ENCODE assay signal across 8 cellular contexts in the genomic region with DNA sequence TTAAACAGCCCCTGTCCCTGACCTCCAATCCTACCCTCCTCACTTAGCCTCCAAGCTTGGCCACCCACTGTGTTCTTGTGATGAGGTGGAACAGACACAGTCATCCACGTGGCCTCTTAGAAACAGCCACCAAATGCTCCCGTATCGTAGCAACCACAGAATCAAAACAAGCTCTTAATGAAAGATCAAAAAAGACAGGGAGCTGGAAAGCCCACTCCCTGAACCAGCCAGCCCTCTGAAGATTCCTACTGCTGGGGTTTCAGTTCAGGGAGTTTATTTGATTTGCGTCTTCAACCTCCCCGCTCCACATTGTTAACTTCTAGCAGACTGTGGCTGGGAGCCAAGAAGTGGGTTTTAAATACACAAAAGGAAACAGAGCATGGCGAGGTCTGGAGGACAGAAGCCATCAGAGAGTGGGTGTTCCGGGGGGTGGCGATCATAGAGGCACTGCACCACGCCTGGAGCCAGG.
DNase-seq lines count a peak whose midpoint lies in the region; ATAC-seq lines count a peak whose summit lies in the region.

No MANE protein-coding gene starts in this region.

- no peaks in the 10 kb centered on the region for H3K36me3 ChIP-seq in CD4-positive, CD25-positive, alpha-beta regulatory T cell (ENCODE audit: control insufficient read depth, insufficient read depth, low read length)
- peaks cover 19% of the 10 kb centered on the region for H3K36me3 ChIP-seq in mesodermal cell (ENCODE audit: control insufficient read depth, insufficient read depth, low read length)

- H3K4me1 Mint-ChIP-seq in CD4-positive, CD25-positive, alpha-beta regulatory T cell = peaks cover 0 to 4% (median 1%) of the 10 kb centered on the region in 4 donors

- peaks cover 40% of the 10 kb centered on the region for H3K36me3 Mint-ChIP-seq in CD4-positive, CD25-positive, alpha-beta regulatory T cell

- peaks cover 0 to 2% (median 0%) of the 10 kb centered on the region in 7 donors for H3K9me3 Mint-ChIP-seq in CD4-positive, CD25-positive, alpha-beta regulatory T cell

- H3K27me3 Mint-ChIP-seq in CD4-positive, CD25-positive, alpha-beta regulatory T cell = no peaks in the 10 kb centered on the region

- no peak overlapping the region for H3K27ac ChIP-seq in CD4-positive, CD25-positive, alpha-beta regulatory T cell (ENCODE audit: insufficient read depth, low read length, poor library complexity, severe bottlenecking)
- H3K27ac ChIP-seq in mesodermal cell (ENCODE audit: low read depth, low read length, severe bottlenecking) = peak overlapping the region; percentile 36

- H3K4me3 Mint-ChIP-seq in CD4-positive, CD25-positive, alpha-beta regulatory T cell = no peak overlapping the region

- H3K9me3 ChIP-seq in CD4-positive, CD25-positive, alpha-beta regulatory T cell (ENCODE audit: control insufficient read depth in 2 of 2, low read length in 2 of 2) = no peaks in the 10 kb centered on the region
- H3K9me3 ChIP-seq in mesodermal cell (ENCODE audit: control insufficient read depth, low read length) = peaks cover 7% of the 10 kb centered on the region

- H3K27me3 ChIP-seq in CD4-positive, CD25-positive, alpha-beta regulatory T cell (ENCODE audit: control insufficient read depth, insufficient read depth, low read length) = no peaks in the 10 kb centered on the region

- 89 to 97% methylated on average over 5 to 9 of the region's 9 CpGs for WGBS in mesodermal cell (ENCODE audit: insufficient coverage in 2 of 2), 2 experiments

- H3K4me3 ChIP-seq in CD4-positive, CD25-positive, alpha-beta regulatory T cell (ENCODE audit: low read depth, low read length) = no peak overlapping the region
- H3K4me3 ChIP-seq in mesodermal cell (ENCODE audit: extremely low read depth, insufficient read depth, low read length, poor library complexity, severe bottlenecking) = no peak overlapping the region

- peak overlapping the region in 2 of 3 donors; percentile 32 to 52 for H3K27ac Mint-ChIP-seq in CD4-positive, CD25-positive, alpha-beta regulatory T cell

- no peak for ATAC-seq in CD4-positive, CD25-positive, alpha-beta regulatory T cell (ENCODE audit: low read depth in 2 of 2)
- ATAC-seq in GM21528 (IDR thresholded peaks at IDR 0.05; ENCODE audit: low FRiP score, unreplicated experiment) = no peak
- ATAC-seq in GM18868 (IDR thresholded peaks at IDR 0.05; ENCODE audit: unreplicated experiment) = no peak

- no peaks in the 10 kb centered on the region for H3K4me1 ChIP-seq in CD4-positive, CD25-positive, alpha-beta regulatory T cell (ENCODE audit: control insufficient read depth, insufficient read depth, low read length, poor library complexity, severe bottlenecking)
- H3K4me1 ChIP-seq in mesodermal cell (ENCODE audit: control insufficient read depth, insufficient read depth, low read length, poor library complexity, severe bottlenecking) = no peaks in the 10 kb centered on the region

- peak in 1 of 3 donors; percentile 10 for DNase-seq in CD4-positive, CD25-positive, alpha-beta regulatory T cell
- DNase-seq in NCI-H1092 treated with DMSO at 0.1 percent for 48 hours (lab: John Stamatoyannopoulos, UW) (peak; percentile 79), astrocyte of the hippocampus (ENCODE audit: low read depth, low spot score) (peak; percentile 78), GOT3 (lab: John Stamatoyannopoulos, UW) (no peak)
- DNase-seq in stimulated activated CD4-positive, alpha-beta T cell treated with anti-CD3 and anti-CD28 coated beads, Interleukin-15, amount 100 ng/mL, for 24 hours = no peak

Comparison
In these comparisons a context has a peak if more than half of its experiments do, and no peak if none do; other contexts are left out.
1. DNase-seq: peak in NCI-H1092 treated with DMSO at 0.1 percent for 48 hours (single experiment) and astrocyte of the hippocampus (single experiment); none in GOT3 (single experiment) and stimulated activated CD4-positive, alpha-beta T cell treated with anti-CD3 and anti-CD28 coated beads, Interleukin-15, amount 100 ng/mL, for 24 hours (single experiment).